In the genomic region with DNA sequence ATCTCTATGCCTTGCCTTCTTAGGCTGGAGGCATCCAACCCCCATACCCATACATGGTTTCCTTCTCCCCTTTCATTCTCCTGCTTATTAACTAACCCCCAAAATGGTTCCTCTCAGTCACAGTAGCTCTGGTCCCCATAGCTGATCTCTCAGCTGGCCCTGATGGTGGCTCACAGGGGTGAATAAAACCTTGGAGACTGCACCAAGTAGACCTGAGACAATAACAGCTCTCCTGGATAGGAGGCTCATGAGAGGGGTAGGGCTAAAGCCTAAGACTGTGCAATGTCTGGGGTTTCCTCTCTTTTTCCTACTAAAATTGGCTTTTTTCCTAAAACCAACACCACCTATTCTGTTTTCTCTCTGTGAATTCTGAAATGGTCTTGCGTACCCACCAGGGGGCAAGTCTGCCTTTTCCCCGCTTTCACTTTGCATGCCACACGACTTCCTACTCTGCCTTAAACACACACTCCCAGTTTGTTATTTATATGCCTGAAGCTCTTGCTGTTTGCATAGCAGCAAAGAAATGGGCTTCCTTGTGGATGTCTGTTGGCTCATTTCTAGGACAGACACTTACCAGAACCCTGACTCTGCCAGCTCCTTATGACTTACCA, we compare ENCODE assay signal across 1 cellular context.
TF ChIP-seq lines count a peak whose summit lies in the region.

No MANE protein-coding gene starts in this region.

TF ChIP-seq in liver, 16 proteins besides CTCF, POLR2A, EP300 and RAD21 (continued from another document):
- TF ChIP-seq TAF1 (conservative IDR thresholded peaks at IDR 0.05) = no peak
- TF ChIP-seq EGR1 (IDR thresholded peaks at IDR 0.05; ENCODE audit: low read depth in 2 of 2) = no peak
- TF ChIP-seq YY1 (IDR thresholded peaks at IDR 0.05) = no peak
- TF ChIP-seq, protein P1, sequence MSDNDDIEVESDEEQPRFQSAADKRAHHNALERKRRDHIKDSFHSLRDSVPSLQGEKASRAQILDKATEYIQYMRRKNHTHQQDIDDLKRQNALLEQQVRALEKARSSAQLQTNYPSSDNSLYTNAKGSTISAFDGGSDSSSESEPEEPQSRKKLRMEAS (IDR thresholded peaks at IDR 0.05) = no peak
- TF ChIP-seq NR2F2 (IDR thresholded peaks at IDR 0.05) = no peak
- no peak for TF ChIP-seq SP1 (IDR thresholded peaks at IDR 0.05)
- TF ChIP-seq, protein P2, sequence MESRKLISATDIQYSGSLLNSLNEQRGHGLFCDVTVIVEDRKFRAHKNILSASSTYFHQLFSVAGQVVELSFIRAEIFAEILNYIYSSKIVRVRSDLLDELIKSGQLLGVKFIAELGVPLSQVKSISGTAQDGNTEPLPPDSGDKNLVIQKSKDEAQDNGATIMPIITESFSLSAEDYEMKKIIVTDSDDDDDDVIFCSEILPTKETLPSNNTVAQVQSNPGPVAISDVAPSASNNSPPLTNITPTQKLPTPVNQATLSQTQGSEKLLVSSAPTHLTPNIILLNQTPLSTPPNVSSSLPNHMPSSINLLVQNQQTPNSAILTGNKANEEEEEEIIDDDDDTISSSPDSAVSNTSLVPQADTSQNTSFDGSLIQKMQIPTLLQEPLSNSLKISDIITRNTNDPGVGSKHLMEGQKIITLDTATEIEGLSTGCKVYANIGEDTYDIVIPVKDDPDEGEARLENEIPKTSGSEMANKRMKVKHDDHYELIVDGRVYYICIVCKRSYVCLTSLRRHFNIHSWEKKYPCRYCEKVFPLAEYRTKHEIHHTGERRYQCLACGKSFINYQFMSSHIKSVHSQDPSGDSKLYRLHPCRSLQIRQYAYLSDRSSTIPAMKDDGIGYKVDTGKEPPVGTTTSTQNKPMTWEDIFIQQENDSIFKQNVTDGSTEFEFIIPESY (IDR thresholded peaks at IDR 0.05) = no peak
- no peak for TF ChIP-seq FOXA1 (IDR thresholded peaks at IDR 0.05)
- TF ChIP-seq, protein P3, sequence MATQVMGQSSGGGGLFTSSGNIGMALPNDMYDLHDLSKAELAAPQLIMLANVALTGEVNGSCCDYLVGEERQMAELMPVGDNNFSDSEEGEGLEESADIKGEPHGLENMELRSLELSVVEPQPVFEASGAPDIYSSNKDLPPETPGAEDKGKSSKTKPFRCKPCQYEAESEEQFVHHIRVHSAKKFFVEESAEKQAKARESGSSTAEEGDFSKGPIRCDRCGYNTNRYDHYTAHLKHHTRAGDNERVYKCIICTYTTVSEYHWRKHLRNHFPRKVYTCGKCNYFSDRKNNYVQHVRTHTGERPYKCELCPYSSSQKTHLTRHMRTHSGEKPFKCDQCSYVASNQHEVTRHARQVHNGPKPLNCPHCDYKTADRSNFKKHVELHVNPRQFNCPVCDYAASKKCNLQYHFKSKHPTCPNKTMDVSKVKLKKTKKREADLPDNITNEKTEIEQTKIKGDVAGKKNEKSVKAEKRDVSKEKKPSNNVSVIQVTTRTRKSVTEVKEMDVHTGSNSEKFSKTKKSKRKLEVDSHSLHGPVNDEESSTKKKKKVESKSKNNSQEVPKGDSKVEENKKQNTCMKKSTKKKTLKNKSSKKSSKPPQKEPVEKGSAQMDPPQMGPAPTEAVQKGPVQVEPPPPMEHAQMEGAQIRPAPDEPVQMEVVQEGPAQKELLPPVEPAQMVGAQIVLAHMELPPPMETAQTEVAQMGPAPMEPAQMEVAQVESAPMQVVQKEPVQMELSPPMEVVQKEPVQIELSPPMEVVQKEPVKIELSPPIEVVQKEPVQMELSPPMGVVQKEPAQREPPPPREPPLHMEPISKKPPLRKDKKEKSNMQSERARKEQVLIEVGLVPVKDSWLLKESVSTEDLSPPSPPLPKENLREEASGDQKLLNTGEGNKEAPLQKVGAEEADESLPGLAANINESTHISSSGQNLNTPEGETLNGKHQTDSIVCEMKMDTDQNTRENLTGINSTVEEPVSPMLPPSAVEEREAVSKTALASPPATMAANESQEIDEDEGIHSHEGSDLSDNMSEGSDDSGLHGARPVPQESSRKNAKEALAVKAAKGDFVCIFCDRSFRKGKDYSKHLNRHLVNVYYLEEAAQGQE (IDR thresholded peaks at IDR 0.05) = no peak
- TF ChIP-seq FOXA2 (IDR thresholded peaks at IDR 0.05) = no peak
